In genomic region chr6:43285415-43285814, GRCh38 we compare ENCODE assay signal across 30 cellular contexts. TPM values are rescaled to one million over a fixed set of nuclear protein-coding genes. Genes with fewer than 3 reads are reported as not detected.
DNase-seq lines count a peak whose midpoint lies in the region; ATAC-seq and TF ChIP-seq lines count a peak whose summit lies in the region.
"Had no signal": no experiment of that assay in that cellular context is flagged by ENCODE, and none has a peak within 500 bp of the region (broad histone marks: within the 10 kb centered on the region; RNA-seq: fewer than 3 reads in every experiment).

No MANE protein-coding gene starts in this region.

- H3K4me2 ChIP-seq in hepatocyte: peak overlapping the region; percentile 63
- H3K4me2 ChIP-seq in SK-N-SH: no peak overlapping the region

- TF ChIP-seq RAD21 in SK-N-SH (IDR thresholded peaks at IDR 0.05; ENCODE audit: low read length): no peak

- peaks cover 45% of the 10 kb centered on the region for H3K27me3 Mint-ChIP-seq in progenitor cell of endocrine pancreas

- CTCF ChIA-PET in SK-N-SH (lab: Yijun Ruan, JAX): no interaction called here

- no peaks in the 10 kb centered on the region for H3K9me3 Mint-ChIP-seq in progenitor cell of endocrine pancreas (ENCODE audit: low read depth)
- H3K9me3 Mint-ChIP-seq: activated naive CD4-positive, alpha-beta T cell treated with anti-CD3 and anti-CD28 coated beads, Interleukin-2, amount 10 ng/mL, durations not matched to agents 7 days and 5 days; naive thymus-derived CD4-positive, alpha-beta T cell had no signal

- H3K4me3 ChIP-seq in right atrium auricular region (peak overlapping the region in 1 of 2 donors; percentile 40), hepatocyte (no peak overlapping the region), lower leg skin (ENCODE audit: low read depth, poor library complexity, severe bottlenecking) (no peak overlapping the region), SK-N-SH (ENCODE audit: low read depth in 2 of 2, low read length in 1 of 2) (no peak overlapping the region)
- H3K4me3 ChIP-seq: ascending aorta, BLaER1, HAP-1, ovary had no signal

- no peaks in the 10 kb centered on the region for H3F3A ChIP-seq in SK-N-SH (replicated peaks; ENCODE audit: insufficient read depth)

- 47% methylated on average over 24 of the region's 43 CpGs for WGBS in hepatocyte (ENCODE audit: low lambda C conversion rate, missing lambda C conversion rate)
- 30 to 39% methylated on average over 10 to 16 of the region's 43 CpGs for WGBS in lower leg skin, 2 donors
- WGBS in SK-N-SH (ENCODE audit: low lambda C conversion rate): 91% methylated on average over 42 of the region's 43 CpGs

- H3K4me1 Mint-ChIP-seq in progenitor cell of endocrine pancreas (ENCODE audit: low read depth): peaks cover 1% of the 10 kb centered on the region

- H3K9me3 ChIP-seq in right atrium auricular region: no peaks in the 10 kb centered on the region
- H3K9me3 ChIP-seq in hepatocyte (ENCODE audit: low read depth): no peaks in the 10 kb centered on the region
- H3K9me3 ChIP-seq in SK-N-SH: no peaks in the 10 kb centered on the region
- H3K9me3 ChIP-seq: ascending aorta, BLaER1, HAP-1, ovary, tibial artery had no signal

- no peaks in the 10 kb centered on the region for H3K4me1 ChIP-seq in right atrium auricular region
- H3K4me1 ChIP-seq in hepatocyte (ENCODE audit: insufficient read depth): no peaks in the 10 kb centered on the region
- H3K4me1 ChIP-seq in SK-N-SH (ENCODE audit: control insufficient read depth in 1 of 2, insufficient read depth in 2 of 2, low read depth in 1 of 2, low read length in 1 of 2): no peaks in the 10 kb centered on the region
- H3K4me1 ChIP-seq: ascending aorta, HAP-1 had no signal

- no peak for ATAC-seq in Right ventricle myocardium inferior
- ATAC-seq: naive thymus-derived CD4-positive, alpha-beta T cell; PC-3 had no signal

- TF ChIP-seq EP300 in SK-N-SH (IDR thresholded peaks at IDR 0.05; ENCODE audit: borderline replicate concordance in 1 of 2, low read depth in 1 of 2, low read length in 1 of 2): no peak

- H3K9ac ChIP-seq in SK-N-SH: no peak overlapping the region
- H3K9ac ChIP-seq: BLaER1 had no signal

- H4K20me1 ChIP-seq in hepatocyte (ENCODE audit: insufficient read depth, poor library complexity, severe bottlenecking) (no peaks in the 10 kb centered on the region), SK-N-SH (ENCODE audit: insufficient read depth) (no peaks in the 10 kb centered on the region)
- H4K20me1 ChIP-seq: BLaER1 had no signal

- no peak for TF ChIP-seq CTCF in right atrium auricular region (IDR thresholded peaks at IDR 0.05)
- TF ChIP-seq CTCF in hepatocyte (IDR thresholded peaks at IDR 0.05; ENCODE audit: poor library complexity): no peak
- TF ChIP-seq CTCF in progenitor cell of endocrine pancreas (IDR thresholded peaks at IDR 0.05; ENCODE audit: unreplicated experiment): no peak
- no peak for TF ChIP-seq CTCF in lower leg skin (IDR thresholded peaks at IDR 0.05)
- no peak for TF ChIP-seq CTCF in SK-N-SH (IDR thresholded peaks at IDR 0.05)

- no peaks in the 10 kb centered on the region for H3K36me3 Mint-ChIP-seq in progenitor cell of endocrine pancreas (ENCODE audit: insufficient read depth)
- H3K36me3 Mint-ChIP-seq: activated naive CD4-positive, alpha-beta T cell treated with anti-CD3 and anti-CD28 coated beads, Interleukin-2, amount 10 ng/mL, durations not matched to agents 7 days and 5 days; naive thymus-derived CD4-positive, alpha-beta T cell had no signal

- H3K4me3 Mint-ChIP-seq in progenitor cell of endocrine pancreas (ENCODE audit: low read depth): peak overlapping the region; percentile 56
- H3K4me3 Mint-ChIP-seq: activated naive CD4-positive, alpha-beta T cell treated with anti-CD3 and anti-CD28 coated beads, Interleukin-2, amount 10 ng/mL, durations not matched to agents 7 days and 5 days; naive thymus-derived CD4-positive, alpha-beta T cell had no signal

- H3K27ac Mint-ChIP-seq in progenitor cell of endocrine pancreas: peak overlapping the region; percentile 7
- H3K27ac Mint-ChIP-seq: activated naive CD4-positive, alpha-beta T cell treated with anti-CD3 and anti-CD28 coated beads, Interleukin-2, amount 10 ng/mL, durations not matched to agents 7 days and 5 days; naive thymus-derived CD4-positive, alpha-beta T cell had no signal

- H3K36me3 ChIP-seq in right atrium auricular region (no peaks in the 10 kb centered on the region), hepatocyte (replicated peaks; ENCODE audit: insufficient read depth, low read depth) (no peaks in the 10 kb centered on the region), SK-N-SH (replicated peaks in 1 of 2; ENCODE audit: control insufficient read depth in 1 of 2, insufficient read depth in 2 of 2, low read length in 1 of 2) (no peaks in the 10 kb centered on the region)
- H3K36me3 ChIP-seq: ascending aorta, BLaER1, HAP-1, ovary, tibial artery had no signal

- H3K79me2 ChIP-seq in hepatocyte: no peaks in the 10 kb centered on the region
- no peaks in the 10 kb centered on the region for H3K79me2 ChIP-seq in SK-N-SH (ENCODE audit: insufficient read depth)

- TF ChIP-seq POLR2A in lower leg skin (IDR thresholded peaks at IDR 0.05): no peak

- no peaks in the 10 kb centered on the region for H3K27me3 ChIP-seq in right atrium auricular region
- peaks cover 15% of the 10 kb centered on the region for H3K27me3 ChIP-seq in hepatocyte
- H3K27me3 ChIP-seq in SK-N-SH (ENCODE audit: insufficient read depth): no peaks in the 10 kb centered on the region
- H3K27me3 ChIP-seq: ascending aorta, ovary had no signal

- POLR2A ChIA-PET in SK-N-SH (lab: Yijun Ruan, JAX): no interaction called here

- DNase-seq in Right ventricle myocardium inferior (ENCODE audit: missing footprints): peak; percentile 52
- DNase-seq in right atrium auricular region (ENCODE audit: low spot score): no peak
- no peak for DNase-seq in hepatocyte (ENCODE audit: low spot score)
- no peak for DNase-seq in progenitor cell of endocrine pancreas (ENCODE audit: low spot score, unreplicated experiment)
- DNase-seq in AML-193 (lab: John Stamatoyannopoulos, UW): no peak
- DNase-seq in lower leg skin (ENCODE audit: low spot score in 2 of 2): no peak
- DNase-seq in SK-N-SH: no peak
- no peak for DNase-seq in activated gamma-delta T cell (lab: John Stamatoyannopoulos, UW)
- DNase-seq: activated CD4-positive, alpha-beta T cell treated with anti-CD3 and anti-CD28 coated beads for 4 hours; activated naive CD4-positive, alpha-beta T cell treated with anti-CD3 and anti-CD28 coated beads, Interleukin-2, amount 10 ng/mL, durations not matched to agents 7 days and 5 days; activated T-cell treated with anti-CD3 and anti-CD28 coated beads, Interleukin-2, amount 50 U/mL, for 48 hours; effector CD4-positive, alpha-beta T cell; IMR-90; mesenchymal stem cell; naive thymus-derived CD4-positive, alpha-beta T cell; NCI-H1105; NCI-H2029 treated with DMSO at 0.1 percent for 48 hours; NCI-H345; ovary; PC-3; SHP77 treated with DMSO at 0.1 percent for 48 hours; stimulated activated CD4-positive, alpha-beta T cell treated with anti-CD3 and anti-CD28 coated beads, Interleukin-2, amount 100 ng/mL, for 48 hours; stimulated activated naive CD4-positive, alpha-beta T cell treated with Interleukin-2 at 50 U/mL for 16 hours; tibial artery had no signal

- H3K27ac ChIP-seq in right atrium auricular region (no peak overlapping the region), hepatocyte (no peak overlapping the region), SK-N-SH (ENCODE audit: low read depth in 2 of 2, low read length in 1 of 2) (no peak overlapping the region)
- H3K27ac ChIP-seq: ascending aorta, BLaER1, HL-60, ovary, tibial artery had no signal

- H2AFZ ChIP-seq in hepatocyte (no peak overlapping the region), SK-N-SH (ENCODE audit: low read depth) (no peak overlapping the region)

- H3K9me2 ChIP-seq in hepatocyte (replicated peaks; ENCODE audit: insufficient read depth) (no peaks in the 10 kb centered on the region), SK-N-SH (no peaks in the 10 kb centered on the region)

- intact Hi-C loops in Right ventricle myocardium inferior (cut with DNase I) (no loop called here), lower leg skin (cut with DNase I; ENCODE audit: low total_unique reads) (no loop called here)

TF ChIP-seq in SK-N-SH, 30 proteins besides CTCF, POLR2A, EP300 and RAD21 (continues in another document):
- no peak for TF ChIP-seq GABPA (IDR thresholded peaks at IDR 0.05; ENCODE audit: low read depth)
- no peak for TF ChIP-seq ELF1 (IDR thresholded peaks at IDR 0.05)

RNA-seq across cellular contexts. Expression of gene SLC22A7, which starts 12.6 kb away (rescaled TPM):
- total RNA-seq in Right ventricle myocardium inferior (not detected), right atrium auricular region (not detected), hepatocyte (24.3 and 31.5 TPM in 2 replicates), progenitor cell of endocrine pancreas (not detected in 2 replicates), lower leg skin (not detected)
- polyA plus RNA-seq in hepatocyte (18.5 and 40.1 TPM in 2 replicates), SK-N-SH (2012; rRNA removed) (not detected in 2 replicates)
- polyA plus RNA-seq in SK-N-SH (2012; cell fraction: cytosol; rRNA removed): 0.04 TPM in 1 of 2 replicates, not detected in the other
- 0.06 and 0.07 TPM in 2 replicates for polyA plus RNA-seq in SK-N-SH (2012; cell fraction: nucleus; rRNA removed)
- total RNA-seq: chondrocyte; IMR-90; naive thymus-derived CD4-positive, alpha-beta T cell; PC-3 had no signal
- polyA plus RNA-seq: esophagus; IMR-90; naive thymus-derived CD4-positive, alpha-beta T cell; ovary had no signal

RNA-seq across cellular contexts. Expression of gene CRIP3, which starts 23.2 kb away (rescaled TPM):
- 7.1 TPM for total RNA-seq in Right ventricle myocardium inferior
- 1 to 10 TPM in 1 of 2 donors, not detected in 1; 1.5 TPM for total RNA-seq in right atrium auricular region
- total RNA-seq in hepatocyte: 0.80 and 1.6 TPM in 2 replicates
- 1.0 and 1.5 TPM in 2 replicates for polyA plus RNA-seq in hepatocyte
- total RNA-seq in progenitor cell of endocrine pancreas: 2.3 and 2.4 TPM in 2 replicates
- 1 to 10 TPM in 1 of 4 donors, under 1 TPM in 1, not detected in 2; 0.30 to 4.5 TPM for total RNA-seq in lower leg skin
- polyA plus RNA-seq in SK-N-SH (2012; rRNA removed): 0.11 TPM in 1 of 2 replicates, not detected in the other
- 0.05 TPM in 1 of 2 replicates, not detected in the other for polyA plus RNA-seq in SK-N-SH (2012; cell fraction: cytosol; rRNA removed)
- 0.54 TPM in 1 of 2 replicates, not detected in the other for polyA plus RNA-seq in SK-N-SH (2012; cell fraction: nucleus; rRNA removed)
- total RNA-seq: ascending aorta, IMR-90 had no signal
- polyA plus RNA-seq: IMR-90; naive thymus-derived CD4-positive, alpha-beta T cell had no signal

RNA-seq across cellular contexts. Expression of gene TTBK1, which starts 42.1 kb away (rescaled TPM):
- total RNA-seq in Right ventricle myocardium inferior: 0.19 TPM
- total RNA-seq in right atrium auricular region: under 1 TPM; 0.12 to 0.15 TPM
- 0.36 and 1.1 TPM in 2 replicates for total RNA-seq in hepatocyte
- polyA plus RNA-seq in hepatocyte: 0.34 and 0.52 TPM in 2 replicates
- total RNA-seq in progenitor cell of endocrine pancreas: 1.4 and 1.7 TPM in 2 replicates
- under 1 TPM in 1 of 4 donors, not detected in 3; 0.08 TPM for total RNA-seq in lower leg skin
- polyA plus RNA-seq in SK-N-SH (2012; rRNA removed): 0.91 and 0.94 TPM in 2 replicates
- polyA plus RNA-seq in SK-N-SH (2012; cell fraction: cytosol; rRNA removed): 0.44 and 0.79 TPM in 2 replicates
- polyA plus RNA-seq in SK-N-SH (2012; cell fraction: nucleus; rRNA removed): 3.3 TPM in 2 replicates
- total RNA-seq: ascending aorta, IMR-90, PC-3 had no signal
- polyA plus RNA-seq: naive thymus-derived CD4-positive, alpha-beta T cell had no signal

RNA-seq across cellular contexts. Expression of gene DNPH1, which starts 56.1 kb away (rescaled TPM):
- total RNA-seq in Right ventricle myocardium inferior (29.9 TPM), right atrium auricular region (10 to 100 TPM; 38.4 to 63.9 TPM), hepatocyte (105 and 124 TPM in 2 replicates), progenitor cell of endocrine pancreas (33.9 and 39.0 TPM in 2 replicates), lower leg skin (10 to 100 TPM; 48.5 to 77.0 (median 61.2) TPM)
- polyA plus RNA-seq in hepatocyte (136 and 153 TPM in 2 replicates), SK-N-SH (2012; rRNA removed) (263 and 287 TPM in 2 replicates)
- 156 and 218 TPM in 2 replicates for polyA plus RNA-seq in SK-N-SH (2012; cell fraction: cytosol; rRNA removed)
- polyA plus RNA-seq in SK-N-SH (2012; cell fraction: nucleus; rRNA removed): 107 and 171 TPM in 2 replicates

Comparison
In these comparisons a context has a peak if more than half of its experiments do, and no peak if none do; other contexts are left out.
1. RNA of gene SLC22A7, which starts 12.6 kb away (total RNA-seq): 24.3 to 31.5 TPM in hepatocyte; not detected in Right ventricle myocardium inferior (single experiment), not detected in right atrium auricular region, not detected in progenitor cell of endocrine pancreas and not detected in lower leg skin; every median in the first group is over 10 times any median in the second.